In genomic region chr22:48600171-48600570, GRCh38 we compare ENCODE assay signal across 10 cellular contexts.
"Had no signal": no experiment of that assay in that cellular context is flagged by ENCODE, and none has a peak within 500 bp of the region (broad histone marks: within the 10 kb centered on the region; RNA-seq: fewer than 3 reads in every experiment).

No MANE protein-coding gene starts in this region.

- H2AFZ ChIP-seq: GM23248, GM23338 had no signal

- H3K27ac ChIP-seq: GM23248 had no signal

- H3K36me3 ChIP-seq: HAP-1 had no signal

- H3K4me3 Mint-ChIP-seq: GM23338, H9, HFFc6 had no signal

- DNase-seq: GM23248, GOT3, H7, H9, HCEC 1CT, HFFc6 had no signal

- H3K4me1 ChIP-seq: HAP-1 had no signal

- H3K4me2 ChIP-seq: GM23338 had no signal

- H3K4me1 Mint-ChIP-seq: GM23338, H9 had no signal

- FAIRE-seq: H1, H54 had no signal

- H3K9me3 ChIP-seq: HAP-1 had no signal

- H3K4me3 ChIP-seq: GM23248, GM23338, HAP-1 had no signal

- H3K9ac ChIP-seq: GM23248 had no signal

- H3K27ac Mint-ChIP-seq: GM23338, HFFc6 had no signal
